8 cellular contexts compared by ENCODE assay signal in genomic region chr13:98142427-98143156, GRCh38. TPM values are rescaled to one million over a fixed set of nuclear protein-coding genes. Genes with fewer than 3 reads are reported as not detected.
DNase-seq lines count a peak whose midpoint lies in the region; ATAC-seq and TF ChIP-seq lines count a peak whose summit lies in the region.

Gene FARP1 (plus strand): TSS chr13:98143094. CDS start chr13:98213243, 70,149 bp downstream.

- H3K4me1 ChIP-seq in osteoblast (ENCODE audit: insufficient read depth, low read length), result peaks cover 33% of the 10 kb centered on the region

- peaks cover 11% of the 10 kb centered on the region for H3K4me1 Mint-ChIP-seq in activated naive CD8-positive, alpha-beta T cell treated with anti-CD3 and anti-CD28 coated beads, Interleukin-2, amount 50 U/mL, for 24 hours

- peak within 1 kb of the TSS; percentile 88 for H3K4me3 ChIP-seq in osteoblast (ENCODE audit: insufficient read depth, low read length)

- ATAC-seq in GM19025 (IDR thresholded peaks at IDR 0.05; ENCODE audit: low read depth, unreplicated experiment), result peak; percentile 78
- peak; percentile 79 for ATAC-seq in HG03175 (IDR thresholded peaks at IDR 0.05; ENCODE audit: unreplicated experiment)
- peak; percentile 83 for ATAC-seq in activated naive CD8-positive, alpha-beta T cell treated with anti-CD3 and anti-CD28 coated beads, Interleukin-2, amount 50 U/mL, for 24 hours

- DNase-seq in NCI-H510A treated with DMSO at 0.1 percent for 48 hours (lab: John Stamatoyannopoulos, UW) (peak; percentile 79), head of caudate nucleus (peak in 39 of 42 donors; percentile 13 to 75 (median 45)), osteoblast (ENCODE audit: insufficient read length, low spot score, missing footprints) (peak; percentile 98), SKM-1 (lab: John Stamatoyannopoulos, UW; ENCODE audit: unreplicated experiment) (no peak)
- DNase-seq in activated naive CD8-positive, alpha-beta T cell treated with anti-CD3 and anti-CD28 coated beads, Interleukin-2, amount 50 U/mL, for 24 hours, result peak; percentile 26

- no peaks in the 10 kb centered on the region for H3K9me3 Mint-ChIP-seq in activated naive CD8-positive, alpha-beta T cell treated with anti-CD3 and anti-CD28 coated beads, Interleukin-2, amount 50 U/mL, for 24 hours

- peak within 1 kb of the TSS; percentile 95 for H3K4me2 ChIP-seq in osteoblast (ENCODE audit: insufficient read depth, low read length)

- H4K20me1 ChIP-seq in osteoblast (ENCODE audit: insufficient read depth, low read length), result peaks cover 23% of the 10 kb centered on the region

- peaks cover 35% of the 10 kb centered on the region for H3K79me2 ChIP-seq in osteoblast (ENCODE audit: insufficient read depth, low read length)

- H3K27ac Mint-ChIP-seq in activated naive CD8-positive, alpha-beta T cell treated with anti-CD3 and anti-CD28 coated beads, Interleukin-2, amount 50 U/mL, for 24 hours, result no peak within 1 kb of the TSS

- peak within 1 kb of the TSS; percentile 69 for H2AFZ ChIP-seq in osteoblast (ENCODE audit: low read length)

- peak within 1 kb of the TSS; percentile 89 for H3K27ac ChIP-seq in C4-2B
- H3K27ac ChIP-seq in osteoblast (ENCODE audit: low read depth, low read length), result peak within 1 kb of the TSS; percentile 93

- peaks cover 58% of the 10 kb centered on the region for H3K27me3 Mint-ChIP-seq in activated naive CD8-positive, alpha-beta T cell treated with anti-CD3 and anti-CD28 coated beads, Interleukin-2, amount 50 U/mL, for 24 hours

- no peaks in the 10 kb centered on the region for H3K9me3 ChIP-seq in osteoblast (ENCODE audit: low read depth, low read length)

- intact Hi-C loops in head of caudate nucleus (cut with DNase I), result no loop called here

- peak; percentile 81 for TF ChIP-seq CTCF in C4-2B (conservative IDR thresholded peaks at IDR 0.05)
- TF ChIP-seq CTCF in osteoblast (IDR thresholded peaks at IDR 0.05; ENCODE audit: extremely low read depth, low read depth, low read length), result no peak

- H3K36me3 ChIP-seq in osteoblast (ENCODE audit: insufficient read depth, low read length), result no peaks in the 10 kb centered on the region

- peak within 1 kb of the TSS; percentile 62 for H3K4me3 Mint-ChIP-seq in activated naive CD8-positive, alpha-beta T cell treated with anti-CD3 and anti-CD28 coated beads, Interleukin-2, amount 50 U/mL, for 24 hours

- no peaks in the 10 kb centered on the region for H3K36me3 Mint-ChIP-seq in activated naive CD8-positive, alpha-beta T cell treated with anti-CD3 and anti-CD28 coated beads, Interleukin-2, amount 50 U/mL, for 24 hours (ENCODE audit: low read depth)

- H3K27me3 ChIP-seq in osteoblast (ENCODE audit: insufficient read depth, low read length), result no peaks in the 10 kb centered on the region

RNA-seq across cellular contexts. Expression of gene FARP1, which starts in this region (rescaled TPM):
- total RNA-seq in osteoblast, result 30.6 and 36.2 TPM in 2 replicates
